ENCODE assay signal across 8 cellular contexts in genomic region chr13:48126944-48127814, GRCh38. TPM values are rescaled to one million over a fixed set of nuclear protein-coding genes. Genes with fewer than 3 reads are reported as not detected.
DNase-seq lines count a peak whose midpoint lies in the region; ATAC-seq and TF ChIP-seq lines count a peak whose summit lies in the region.

No MANE protein-coding gene starts in this region.

- peak; percentile 59 for TF ChIP-seq CTCF in GM06990 (IDR thresholded peaks at IDR 0.05; ENCODE audit: insufficient read depth, low read length, poor library complexity, severe bottlenecking)

- H3K4me3 ChIP-seq in GM06990 (replicated peaks; ENCODE audit: low read depth, low read length) = no peak overlapping the region
- H3K4me3 ChIP-seq in effector memory CD4-positive, alpha-beta T cell (ENCODE audit: insufficient read depth, low read depth, low read length, poor library complexity, severe bottlenecking) = no peak overlapping the region
- H3K4me3 ChIP-seq in subcutaneous abdominal adipose tissue (ENCODE audit: low read depth in 1 of 5, low read length in 5 of 5) = peak overlapping the region in 2 of 5 donors; percentile 2 to 3

- DNase-seq in GM06990 (ENCODE audit: extremely low read depth, insufficient read length) (no peak), NCI-H2227 treated with DMSO at 0.1 percent for 48 hours (lab: John Stamatoyannopoulos, UW) (peak; percentile 47), lung microvascular endothelial cell (ENCODE audit: low read depth in 2 of 2) (peak; percentile 70 to 83)
- peak; percentile 34 to 39 for DNase-seq in activated CD4-positive, alpha-beta T cell treated with anti-CD3 and anti-CD28 coated beads for 4 hours
- peak in 2 of 3 donors; percentile 11 to 27 for DNase-seq in effector memory CD4-positive, alpha-beta T cell

- H3K36me3 ChIP-seq in GM06990 (ENCODE audit: control insufficient read depth, insufficient read depth, low read length) = no peaks in the 10 kb centered on the region
- H3K36me3 ChIP-seq in effector memory CD4-positive, alpha-beta T cell (ENCODE audit: control insufficient read depth, insufficient read depth, low read length) = no peaks in the 10 kb centered on the region
- H3K36me3 ChIP-seq in subcutaneous abdominal adipose tissue (ENCODE audit: control insufficient read depth in 5 of 5, insufficient read depth in 5 of 5, low read length in 5 of 5) = no peaks in the 10 kb centered on the region

- ATAC-seq in HG02852 (IDR thresholded peaks at IDR 0.05; ENCODE audit: unreplicated experiment) (peak; percentile 68), GM18517 (IDR thresholded peaks at IDR 0.05; ENCODE audit: unreplicated experiment) (no peak)

- H3K4me1 ChIP-seq in effector memory CD4-positive, alpha-beta T cell (ENCODE audit: control insufficient read depth, insufficient read depth, low read length, poor library complexity, severe bottlenecking) = peaks cover 11% of the 10 kb centered on the region
- H3K4me1 ChIP-seq in subcutaneous abdominal adipose tissue (ENCODE audit: control insufficient read depth in 5 of 5, insufficient read depth in 5 of 5, low read length in 5 of 5) = peaks cover 3 to 43% (median 23%) of the 10 kb centered on the region in 5 donors

- no peaks in the 10 kb centered on the region for H3K9me3 ChIP-seq in effector memory CD4-positive, alpha-beta T cell (ENCODE audit: control insufficient read depth, low read length)
- H3K9me3 ChIP-seq in subcutaneous abdominal adipose tissue (ENCODE audit: control insufficient read depth in 5 of 5, low read length in 5 of 5) = no peaks in the 10 kb centered on the region

- peak overlapping the region in 4 of 5 donors; percentile 37 to 68 (median 48) for H3K9ac ChIP-seq in subcutaneous abdominal adipose tissue (ENCODE audit: low read length in 5 of 5)

- H3K27ac ChIP-seq in effector memory CD4-positive, alpha-beta T cell (ENCODE audit: insufficient read depth, low read length, poor library complexity, severe bottlenecking) = peak overlapping the region; percentile 38
- peak overlapping the region; percentile 91 for H3K27ac ChIP-seq in subcutaneous abdominal adipose tissue (ENCODE audit: low read depth, low read length)

- H3K27me3 ChIP-seq in GM06990 (replicated peaks; ENCODE audit: control insufficient read depth, insufficient read depth, low read length) (no peaks in the 10 kb centered on the region), subcutaneous abdominal adipose tissue (ENCODE audit: control insufficient read depth in 5 of 5, insufficient read depth in 4 of 5, low read length in 5 of 5) (no peaks in the 10 kb centered on the region)
- no peaks in the 10 kb centered on the region for H3K27me3 ChIP-seq in effector memory CD4-positive, alpha-beta T cell (replicated peaks; ENCODE audit: control insufficient read depth, insufficient read depth, low read length, poor library complexity, severe bottlenecking)

RNA-seq across cellular contexts. Expression of gene MED4, which starts 32.3 kb away (rescaled TPM):
- total RNA-seq in lung microvascular endothelial cell = 21.8 and 27.8 TPM in 2 replicates
